18 cellular contexts compared by ENCODE assay signal in genomic region chr20:51503376-51503775, GRCh38. TPM values are rescaled to one million over a fixed set of nuclear protein-coding genes. Genes with fewer than 3 reads are reported as not detected.
DNase-seq lines count a peak whose midpoint lies in the region; ATAC-seq and TF ChIP-seq lines count a peak whose summit lies in the region.
"Had no signal": no experiment of that assay in that cellular context is flagged by ENCODE, and none has a peak within 500 bp of the region (broad histone marks: within the 10 kb centered on the region; RNA-seq: fewer than 3 reads in every experiment).

No MANE protein-coding gene starts in this region.

- no peak for TF ChIP-seq POLR2A in lower leg skin (IDR thresholded peaks at IDR 0.05)

- H3K36me3 ChIP-seq in CD4-positive, alpha-beta memory T cell (ENCODE audit: insufficient read depth, low read length), result peaks cover 27% of the 10 kb centered on the region
- H3K36me3 ChIP-seq in OCI-LY1 (ENCODE audit: insufficient read depth, low read length), result peaks cover 29% of the 10 kb centered on the region
- H3K36me3 ChIP-seq: Peyer's patch had no signal

- no peaks in the 10 kb centered on the region for H3K79me2 ChIP-seq in OCI-LY1 (ENCODE audit: insufficient read depth, low read length)

- H3K4me1 Mint-ChIP-seq in CD4-positive, alpha-beta memory T cell, result peaks cover 48 to 68% (median 58%) of the 10 kb centered on the region in 4 donors
- H3K4me1 Mint-ChIP-seq in central memory CD8-positive, alpha-beta T cell, result peaks cover 68% of the 10 kb centered on the region
- H3K4me1 Mint-ChIP-seq in natural killer cell, result peaks cover 89 to 93% of the 10 kb centered on the region in 2 donors

- TF ChIP-seq CTCF in OCI-LY1 (IDR thresholded peaks at IDR 0.05; ENCODE audit: low read length), result no peak
- TF ChIP-seq CTCF in natural killer cell (IDR thresholded peaks at IDR 0.05), result no peak
- TF ChIP-seq CTCF in lower leg skin (IDR thresholded peaks at IDR 0.05), result no peak

- 95 to 97% methylated on average over 4 of the region's 4 CpGs for WGBS in lower leg skin, 2 donors

- H3F3A ChIP-seq in OCI-LY1 (ENCODE audit: insufficient read depth, low read length), result no peaks in the 10 kb centered on the region; the same call in 1 of the 2 replicates

- no peak overlapping the region for H3K27ac ChIP-seq in CD4-positive, alpha-beta memory T cell (ENCODE audit: low read depth, low read length)
- peak overlapping the region; percentile 79 for H3K27ac ChIP-seq in OCI-LY1 (ENCODE audit: low read depth, low read length, poor library complexity, severe bottlenecking)
- H3K27ac ChIP-seq: C4-2B, Peyer's patch had no signal

- DNase-seq in CD4-positive, alpha-beta memory T cell, result no peak
- DNase-seq in central memory CD8-positive, alpha-beta T cell (ENCODE audit: low spot score in 2 of 2), result no peak
- DNase-seq in natural killer cell, result no peak
- no peak for DNase-seq in lower leg skin (ENCODE audit: low spot score in 2 of 2)
- DNase-seq: Calu3, DMS53, HFFc6, Kasumi-1, MM.1S, NCI-H1092 treated with DMSO at 0.1 percent for 48 hours, NCI-H2081 treated with DMSO at 0.1 percent for 48 hours, NCI-H524, Peyer's patch, SHP77 had no signal

- no peak overlapping the region for H3K4me3 Mint-ChIP-seq in CD4-positive, alpha-beta memory T cell
- no peak overlapping the region for H3K4me3 Mint-ChIP-seq in central memory CD8-positive, alpha-beta T cell
- peak overlapping the region; percentile 21 for H3K4me3 Mint-ChIP-seq in natural killer cell
- H3K4me3 Mint-ChIP-seq: HFFc6 had no signal

- no peaks in the 10 kb centered on the region for H3K9me3 Mint-ChIP-seq in CD4-positive, alpha-beta memory T cell
- no peaks in the 10 kb centered on the region for H3K9me3 Mint-ChIP-seq in central memory CD8-positive, alpha-beta T cell
- no peaks in the 10 kb centered on the region for H3K9me3 Mint-ChIP-seq in natural killer cell
- H3K9me3 Mint-ChIP-seq: HFFc6 had no signal

- H3K36me3 Mint-ChIP-seq in CD4-positive, alpha-beta memory T cell, result peaks cover 26 to 51% of the 10 kb centered on the region in 2 donors
- peaks cover 29% of the 10 kb centered on the region for H3K36me3 Mint-ChIP-seq in central memory CD8-positive, alpha-beta T cell (ENCODE audit: insufficient read depth)
- H3K36me3 Mint-ChIP-seq in natural killer cell, result peaks cover 7% of the 10 kb centered on the region

- CTCF ChIA-PET in CD4-positive, alpha-beta memory T cell (lab: Charles Lee; ENCODE audit: partially characterized antibody), result no interaction called here

- intact Hi-C loops in CD4-positive, alpha-beta memory T cell (cut with micrococcal nuclease), result loop anchor here (5.0 kb wide), 1 partner anchor 94 kb away; no protein-coding TSS in a partner anchor
- intact Hi-C loops in natural killer cell (cut with micrococcal nuclease) (no loop called here), lower leg skin (cut with DNase I; ENCODE audit: low total_unique reads) (no loop called here)

- no peaks in the 10 kb centered on the region for H3K27me3 ChIP-seq in CD4-positive, alpha-beta memory T cell (ENCODE audit: insufficient read depth, low read length)
- H3K27me3 ChIP-seq in OCI-LY1 (ENCODE audit: insufficient read depth, low read length), result no peaks in the 10 kb centered on the region
- H3K27me3 ChIP-seq: Peyer's patch had no signal

- no peak for ATAC-seq in central memory CD8-positive, alpha-beta T cell (replicated peaks; ENCODE audit: extremely low read depth, poor library complexity, severe bottlenecking)
- ATAC-seq in natural killer cell, result no peak
- ATAC-seq in GM19463 (IDR thresholded peaks at IDR 0.05; ENCODE audit: unreplicated experiment), result no peak
- ATAC-seq in SK-N-SH treated with all-trans-retinoic acid at 6 μM for 48 hours, result no peak

- no peaks in the 10 kb centered on the region for H3K9me2 ChIP-seq in OCI-LY1 (ENCODE audit: low read depth, low read length)

- H2AFZ ChIP-seq in OCI-LY1 (ENCODE audit: low read length), result no peak overlapping the region

- POLR2A ChIA-PET in CD4-positive, alpha-beta memory T cell (lab: Charles Lee; ENCODE audit: partially characterized antibody), result interaction anchor here (0.9 to 8.4 kb wide), 2 partner anchors 11 to 103 kb away, joined by 3 to 84 read pairs; no protein-coding TSS in a partner anchor

- H4K20me1 ChIP-seq in OCI-LY1 (ENCODE audit: insufficient read depth, low read length), result no peaks in the 10 kb centered on the region

- peak overlapping the region in 5 of 7 donors; percentile 51 to 64 (median 62) for H3K27ac Mint-ChIP-seq in CD4-positive, alpha-beta memory T cell
- H3K27ac Mint-ChIP-seq in central memory CD8-positive, alpha-beta T cell (ENCODE audit: low read depth), result peak overlapping the region; percentile 51
- peak overlapping the region; percentile 95 to 99 for H3K27ac Mint-ChIP-seq in natural killer cell
- H3K27ac Mint-ChIP-seq: HFFc6 had no signal

- no peaks in the 10 kb centered on the region for H3K27me3 Mint-ChIP-seq in CD4-positive, alpha-beta memory T cell
- no peaks in the 10 kb centered on the region for H3K27me3 Mint-ChIP-seq in central memory CD8-positive, alpha-beta T cell
- no peaks in the 10 kb centered on the region for H3K27me3 Mint-ChIP-seq in natural killer cell (ENCODE audit: low read depth in 2 of 2)

- no peak overlapping the region for H3K4me3 ChIP-seq in CD4-positive, alpha-beta memory T cell (ENCODE audit: low read length in 2 of 2)
- H3K4me3 ChIP-seq in OCI-LY1 (ENCODE audit: low read depth, low read length, poor library complexity, severe bottlenecking) (no peak overlapping the region), lower leg skin (ENCODE audit: low read depth, poor library complexity, severe bottlenecking) (no peak overlapping the region)
- H3K4me3 ChIP-seq: Peyer's patch had no signal

- H3K9ac ChIP-seq in OCI-LY1 (ENCODE audit: low read length), result no peak overlapping the region

- no peaks in the 10 kb centered on the region for H3K9me3 ChIP-seq in CD4-positive, alpha-beta memory T cell (ENCODE audit: control insufficient read depth in 1 of 2, low read length in 2 of 2)
- H3K9me3 ChIP-seq in OCI-LY1 (ENCODE audit: low read length), result peaks cover 4% of the 10 kb centered on the region; the same call in 1 of the 2 replicates
- H3K9me3 ChIP-seq: Peyer's patch had no signal

- no peak overlapping the region for H3K4me2 ChIP-seq in OCI-LY1 (ENCODE audit: low read length)

- H3K4me1 ChIP-seq in CD4-positive, alpha-beta memory T cell (ENCODE audit: insufficient read depth, low read length), result peaks cover 49% of the 10 kb centered on the region
- H3K4me1 ChIP-seq in OCI-LY1 (ENCODE audit: insufficient read depth, low read length, severe bottlenecking), result peaks cover 80% of the 10 kb centered on the region

TF ChIP-seq in SK-N-SH treated with all-trans-retinoic acid at 6 μM for 48 hours, 23 proteins besides CTCF, POLR2A, EP300 and RAD21 (continues in another document):
- TF ChIP-seq ZNF70 (CRISPR knock-in tag; IDR thresholded peaks at IDR 0.05) (no peak), PATZ1 (CRISPR knock-in tag; IDR thresholded peaks at IDR 0.05; ENCODE audit: borderline replicate concordance) (no peak), POU6F1 (CRISPR knock-in tag; IDR thresholded peaks at IDR 0.05; ENCODE audit: borderline replicate concordance, low read depth) (no peak), TOX (CRISPR knock-in tag; IDR thresholded peaks at IDR 0.05; ENCODE audit: borderline replicate concordance) (no peak), ARNTL (CRISPR knock-in tag; IDR thresholded peaks at IDR 0.05; ENCODE audit: borderline replicate concordance, low read depth) (no peak), ISL1 (CRISPR knock-in tag; IDR thresholded peaks at IDR 0.05) (no peak), ZNF565 (CRISPR knock-in tag; conservative IDR thresholded peaks at IDR 0.05; ENCODE audit: low read depth) (no peak), ZFP3 (CRISPR knock-in tag; IDR thresholded peaks at IDR 0.05) (no peak)

RNA-seq across cellular contexts. Expression of gene NFATC2, which starts 39.1 kb away (rescaled TPM):
- total RNA-seq in CD4-positive, alpha-beta memory T cell, result 10 to 100 TPM; 64.9 to 71.6 TPM
- 10 to 100 TPM; 14.0 to 42.4 TPM for polyA plus RNA-seq in CD4-positive, alpha-beta memory T cell
- total RNA-seq in natural killer cell (100 to 1,000 TPM; 141 to 195 (median 160) TPM), lower leg skin (10 to 100 TPM in 1 of 4 donors, 1 to 10 TPM in 3; 4.0 to 10.4 (median 5.1) TPM)

Comparison
In these comparisons a context has a peak if more than half of its experiments do, and no peak if none do; other contexts are left out.
1. RNA of gene NFATC2, which starts 39.1 kb away (total RNA-seq): 141 to 195 TPM in natural killer cell and 64.9 to 71.6 TPM in CD4-positive, alpha-beta memory T cell; 4.0 to 10.4 TPM in lower leg skin; every median in the first group is over 4 times any median in the second.
2. Peak in every context shown above with its lines, with median percentiles within 50 percentile points of each other: H3K27ac Mint-ChIP-seq.